8 cellular contexts compared by ENCODE assay signal in the genomic region with DNA sequence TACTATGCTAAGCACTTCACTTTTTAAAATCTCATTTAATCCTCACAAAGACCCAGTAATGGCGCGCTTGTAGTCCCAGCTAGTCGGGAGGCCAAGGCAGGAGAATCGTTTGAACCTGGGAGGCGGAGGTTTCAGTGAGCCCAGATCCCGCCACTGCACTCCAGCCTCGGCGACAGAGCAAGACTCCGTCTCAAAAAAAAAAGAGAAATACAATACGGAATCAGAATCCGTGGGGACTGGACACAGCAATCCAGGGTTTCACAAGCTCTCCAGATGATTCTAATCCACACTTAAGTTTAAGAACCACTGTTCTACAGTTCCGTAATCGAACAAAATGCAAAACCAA. TPM values are rescaled to one million over a fixed set of nuclear protein-coding genes. Genes with fewer than 3 reads are reported as not detected.
A peak's percentile ranks its signal among the peaks of the same experiment; 100 is the strongest.
DNase-seq lines count a peak whose midpoint lies in the region; ATAC-seq and TF ChIP-seq lines count a peak whose summit lies in the region.

No MANE protein-coding gene starts in this region.

- no peaks in the 10 kb centered on the region for H3K36me3 Mint-ChIP-seq in activated CD4-positive, alpha-beta T cell treated with anti-CD3 and anti-CD28 coated beads, Interleukin-2, amount 10 ng/mL, durations not matched to agents 24 days and 14 days (ENCODE audit: low read depth)

- H3K36me3 ChIP-seq in adrenal gland (replicated peaks in 1 of 2) (no peaks in the 10 kb centered on the region), left lung (no peaks in the 10 kb centered on the region), thoracic aorta (no peaks in the 10 kb centered on the region)

- H3K27ac ChIP-seq in adrenal gland, result peak overlapping the region in 3 of 5 donors; percentile 78 to 92 (median 88)
- H3K27ac ChIP-seq in left lung, result peak overlapping the region; percentile 88 to 95
- H3K27ac ChIP-seq in thoracic aorta, result peak overlapping the region; percentile 76 to 87

- H3K4me1 Mint-ChIP-seq in activated CD4-positive, alpha-beta T cell treated with anti-CD3 and anti-CD28 coated beads, Interleukin-2, amount 10 ng/mL, durations not matched to agents 24 days and 14 days, result peaks cover 12% of the 10 kb centered on the region

- H3K4me3 ChIP-seq in adrenal gland, result peak overlapping the region in 3 of 4 donors; percentile 84 to 99 (median 92)
- peak overlapping the region; percentile 71 to 87 for H3K4me3 ChIP-seq in left lung
- H3K4me3 ChIP-seq in thoracic aorta, result peak overlapping the region; percentile 99

- no peak for DNase-seq in activated CD4-positive, alpha-beta T cell treated with anti-CD3 and anti-CD28 coated beads, Interleukin-2, amount 10 ng/mL, durations not matched to agents 24 days and 14 days
- no peak for DNase-seq in activated CD4-positive, alpha-beta T cell treated with anti-CD3 and anti-CD28 coated beads for 48 hours
- peak in 1 of 7 donors; percentile 4 for DNase-seq in adrenal gland
- peak in 1 of 2 donors; percentile 26 for DNase-seq in left lung
- no peak for DNase-seq in thoracic aorta (ENCODE audit: low spot score)
- DNase-seq in stimulated activated CD4-positive, alpha-beta T cell treated with anti-CD3 and anti-CD28 coated beads, Interleukin-2, amount 100 ng/mL, for 48 hours, result no peak

- WGBS in adrenal gland, 4 donors, result 65 to 77% (median 70%) methylated on average over 13 of the region's 13 CpGs

- ATAC-seq in left lung (no peak), thoracic aorta (ENCODE audit: insufficient number of reproducible peaks, low FRiP score, low read depth) (no peak), GM18511 (IDR thresholded peaks at IDR 0.05; ENCODE audit: unreplicated experiment) (no peak), GM18519 (IDR thresholded peaks at IDR 0.05; ENCODE audit: low FRiP score, unreplicated experiment) (no peak)

- TF ChIP-seq CTCF in adrenal gland (IDR thresholded peaks at IDR 0.05) (no peak), left lung (IDR thresholded peaks at IDR 0.05) (no peak), thoracic aorta (IDR thresholded peaks at IDR 0.05) (no peak)

- TF ChIP-seq POLR2A in adrenal gland (IDR thresholded peaks at IDR 0.05), result no peak

- peaks cover 4% of the 10 kb centered on the region for H3K27me3 Mint-ChIP-seq in activated CD4-positive, alpha-beta T cell treated with anti-CD3 and anti-CD28 coated beads, Interleukin-2, amount 10 ng/mL, durations not matched to agents 24 days and 14 days

- peaks cover 4 to 15% of the 10 kb centered on the region in 2 donors for H3K4me1 ChIP-seq in adrenal gland (replicated peaks in 1 of 2)
- peaks cover 4 to 22% of the 10 kb centered on the region in 2 donors for H3K4me1 ChIP-seq in left lung
- peaks cover 4 to 7% of the 10 kb centered on the region in 2 donors for H3K4me1 ChIP-seq in thoracic aorta (ENCODE audit: control insufficient read depth in 1 of 2, low read depth in 2 of 2)

- H3K9me3 ChIP-seq in adrenal gland (replicated peaks in 1 of 3) (no peaks in the 10 kb centered on the region), left lung (no peaks in the 10 kb centered on the region), thoracic aorta (no peaks in the 10 kb centered on the region)

- H3K9me3 Mint-ChIP-seq in activated CD4-positive, alpha-beta T cell treated with anti-CD3 and anti-CD28 coated beads, Interleukin-2, amount 10 ng/mL, durations not matched to agents 24 days and 14 days, result no peaks in the 10 kb centered on the region

- H3K27me3 ChIP-seq in adrenal gland, result no peaks in the 10 kb centered on the region
- no peaks in the 10 kb centered on the region for H3K27me3 ChIP-seq in left lung
- no peaks in the 10 kb centered on the region for H3K27me3 ChIP-seq in thoracic aorta (replicated peaks; ENCODE audit: insufficient read depth)

- peak overlapping the region; percentile 92 for H3K4me3 Mint-ChIP-seq in activated CD4-positive, alpha-beta T cell treated with anti-CD3 and anti-CD28 coated beads, Interleukin-2, amount 10 ng/mL, durations not matched to agents 24 days and 14 days

- intact Hi-C loops in activated CD4-positive, alpha-beta T cell treated with anti-CD3 and anti-CD28 coated beads, Interleukin-2, amount 10 ng/mL, durations not matched to agents 24 days and 14 days (cut with micrococcal nuclease), result loop anchor here (1.0 to 2.0 kb wide), 3 partner anchors 26 to 116 kb away; a partner anchor contains a TSS
- intact Hi-C loops in adrenal gland (cut with DNase I), result loop anchor here in 1 of 2 donors (10.0 kb wide), 1 partner anchor 113 kb away; no protein-coding TSS in a partner anchor
- intact Hi-C loops in left lung (cut with DNase I), result no loop called here

- peak overlapping the region; percentile 96 for H3K27ac Mint-ChIP-seq in activated CD4-positive, alpha-beta T cell treated with anti-CD3 and anti-CD28 coated beads, Interleukin-2, amount 10 ng/mL, durations not matched to agents 24 days and 14 days

RNA-seq across cellular contexts. Expression of a gene that starts 0.4 kb away (rescaled TPM):
- total RNA-seq in activated CD4-positive, alpha-beta T cell treated with anti-CD3 and anti-CD28 coated beads, Interleukin-2, amount 10 ng/mL, durations not matched to agents 24 days and 14 days, result 6.7 and 7.4 TPM in 2 replicates
- total RNA-seq in adrenal gland (100 to 1,000 TPM in 1 of 8 donors, 10 to 100 TPM in 7; 27.0 to 109 (median 41.7) TPM), left lung (10 to 100 TPM; 34.3 to 43.9 TPM), thoracic aorta (10 to 100 TPM; 35.0 to 63.5 TPM)
- 10 to 100 TPM in 2 of 3 donors, 1 to 10 TPM in 1; 8.0 to 23.3 (median 11.5) TPM for polyA plus RNA-seq in adrenal gland

RNA-seq across cellular contexts. Expression of a gene that starts 25.7 kb away (rescaled TPM):
- 84.5 and 85.2 TPM in 2 replicates for total RNA-seq in activated CD4-positive, alpha-beta T cell treated with anti-CD3 and anti-CD28 coated beads, Interleukin-2, amount 10 ng/mL, durations not matched to agents 24 days and 14 days
- 100 to 1,000 TPM in 1 of 8 donors, 10 to 100 TPM in 7; 55.8 to 110 (median 82.0) TPM for total RNA-seq in adrenal gland
- 10 to 100 TPM; 21.6 to 71.4 (median 24.9) TPM for polyA plus RNA-seq in adrenal gland
- total RNA-seq in left lung, result 10 to 100 TPM; 39.7 to 57.3 TPM
- total RNA-seq in thoracic aorta, result 100 to 1,000 TPM; 254 to 283 TPM
